9 cellular contexts compared by ENCODE assay signal in genomic region chr16:81480856-81481821, GRCh38. TPM values are rescaled to one million over a fixed set of nuclear protein-coding genes. Genes with fewer than 3 reads are reported as not detected.
DNase-seq lines count a peak whose midpoint lies in the region; ATAC-seq and TF ChIP-seq lines count a peak whose summit lies in the region.
"Had no signal": no experiment of that assay in that cellular context is flagged by ENCODE, and none has a peak within 500 bp of the region (broad histone marks: within the 10 kb centered on the region; RNA-seq: fewer than 3 reads in every experiment).

No MANE protein-coding gene starts in this region.

- H3K4me1 ChIP-seq in KMS-11 (ENCODE audit: low read depth, poor library complexity, severe bottlenecking) = peaks cover 40% of the 10 kb centered on the region

- POLR2A ChIA-PET in activated CD4-positive, alpha-beta T cell treated with anti-CD3 and anti-CD28 coated beads for 36 hours (lab: Charles Lee) = interaction anchor here (0.5 to 0.7 kb wide), 2 partner anchors 16 to 477 kb away, joined by 3 read pairs; no protein-coding TSS in a partner anchor

- H4K20me1 ChIP-seq in KMS-11 (ENCODE audit: insufficient read depth) = peaks cover 20% of the 10 kb centered on the region

- no peaks in the 10 kb centered on the region for H3K9me3 Mint-ChIP-seq in activated CD4-positive, alpha-beta T cell treated with anti-CD3 and anti-CD28 coated beads for 36 hours (ENCODE audit: low read depth)

- H3K36me3 ChIP-seq in KMS-11 (ENCODE audit: insufficient read depth) = no peaks in the 10 kb centered on the region

- H3K79me2 ChIP-seq in KMS-11 (ENCODE audit: insufficient read depth, low read depth) = peaks cover 100% of the 10 kb centered on the region

- TF ChIP-seq CTCF in KMS-11 (conservative IDR thresholded peaks at IDR 0.05; ENCODE audit: low read depth, low read length) = no peak

- intact Hi-C loops in activated CD4-positive, alpha-beta T cell treated with anti-CD3 and anti-CD28 coated beads for 36 hours (cut with DNase I, micrococcal nuclease) = no loop called here

- H2AFZ ChIP-seq in KMS-11 (ENCODE audit: low read depth) = no peak overlapping the region

- H3K4me3 Mint-ChIP-seq in activated CD4-positive, alpha-beta T cell treated with anti-CD3 and anti-CD28 coated beads for 36 hours = no peak overlapping the region
- H3K4me3 Mint-ChIP-seq: activated naive CD8-positive, alpha-beta T cell had no signal

- H3K27me3 ChIP-seq in KMS-11 (ENCODE audit: insufficient read depth, low read depth) = no peaks in the 10 kb centered on the region

- no peaks in the 10 kb centered on the region for H3K27me3 Mint-ChIP-seq in activated CD4-positive, alpha-beta T cell treated with anti-CD3 and anti-CD28 coated beads for 36 hours
- H3K27me3 Mint-ChIP-seq: activated naive CD8-positive, alpha-beta T cell had no signal

- H3K9ac ChIP-seq in KMS-11 = no peak overlapping the region

- CTCF ChIA-PET in activated CD4-positive, alpha-beta T cell treated with anti-CD3 and anti-CD28 coated beads for 36 hours (lab: Charles Lee) = interaction anchor here (0.7 to 1.5 kb wide), 2 partner anchors 17 to 26 kb away, joined by 3 to 4 read pairs; no protein-coding TSS in a partner anchor

- no peak overlapping the region for H3K27ac ChIP-seq in KMS-11

- H3K4me3 ChIP-seq in KMS-11 (IDR thresholded peaks at IDR 0.05; ENCODE audit: insufficient read depth, low read depth, low read length) = no peak overlapping the region

- H3K4me2 ChIP-seq in KMS-11 = peak overlapping the region; percentile 8; the same call in 1 of the 2 replicates

- DNase-seq in activated CD4-positive, alpha-beta T cell treated with anti-CD3 and anti-CD28 coated beads for 36 hours = peak; percentile 44
- DNase-seq in activated CD4-positive, alpha-beta T cell treated with anti-CD3 and anti-CD28 coated beads for 1 hour = no peak
- DNase-seq in amniotic epithelial cell (ENCODE audit: low read depth) (peak; percentile 81), midbrain (lab: John Stamatoyannopoulos, UW) (peak; percentile 49), islet precursor cell (no peak), NCI-H1048 (lab: John Stamatoyannopoulos, UW) (no peak)

- H3K36me3 Mint-ChIP-seq in activated CD4-positive, alpha-beta T cell treated with anti-CD3 and anti-CD28 coated beads for 36 hours (ENCODE audit: low read depth) = peaks cover 5% of the 10 kb centered on the region

- H3K4me1 Mint-ChIP-seq in activated CD4-positive, alpha-beta T cell treated with anti-CD3 and anti-CD28 coated beads for 36 hours = peaks cover 52% of the 10 kb centered on the region

- H3K27ac Mint-ChIP-seq in activated CD4-positive, alpha-beta T cell treated with anti-CD3 and anti-CD28 coated beads for 36 hours = peak overlapping the region; percentile 11
- H3K27ac Mint-ChIP-seq: activated naive CD8-positive, alpha-beta T cell had no signal

- ATAC-seq in activated CD4-positive, alpha-beta T cell treated with anti-CD3 and anti-CD28 coated beads for 36 hours = peak; percentile 66
- ATAC-seq in GM21825 (IDR thresholded peaks at IDR 0.05; ENCODE audit: unreplicated experiment) = peak; percentile 86

RNA-seq across cellular contexts. Expression of gene CMIP, which starts 36.5 kb away (rescaled TPM):
- total RNA-seq in activated CD4-positive, alpha-beta T cell treated with anti-CD3 and anti-CD28 coated beads for 36 hours = 10 to 100 TPM; 39.1 to 40.3 TPM

Comparison
In these comparisons a context has a peak if more than half of its experiments do, and no peak if none do; other contexts are left out.
1. DNase-seq: peak in activated CD4-positive, alpha-beta T cell treated with anti-CD3 and anti-CD28 coated beads for 36 hours (single experiment), amniotic epithelial cell (single experiment) and midbrain (single experiment); none in activated CD4-positive, alpha-beta T cell treated with anti-CD3 and anti-CD28 coated beads for 1 hour (single experiment), islet precursor cell (single experiment) and NCI-H1048 (single experiment).